Comparison of ENCODE assay signal across 10 cellular contexts in genomic region chr1:232538224-232538942, GRCh38.
DNase-seq lines count a peak whose midpoint lies in the region; ATAC-seq and TF ChIP-seq lines count a peak whose summit lies in the region.
"Had no signal": no experiment of that assay in that cellular context is flagged by ENCODE, and none has a peak within 500 bp of the region (broad histone marks: within the 10 kb centered on the region; RNA-seq: fewer than 3 reads in every experiment).

No MANE protein-coding gene starts in this region.

- H3K4me3 ChIP-seq in HCT116 (replicated peaks in 1 of 2; ENCODE audit: low read depth in 1 of 2, low read length in 2 of 2) (peak overlapping the region in 1 of 2 experiments; percentile 36; a peak in 2 of 4 replicates), SK-N-SH (ENCODE audit: low read depth in 2 of 2, low read length in 1 of 2) (no peak overlapping the region), suprapubic skin (no peak overlapping the region)

- H3K4me1 ChIP-seq in HCT116 (ENCODE audit: control insufficient read depth in 1 of 2, insufficient read depth in 2 of 2, low read length in 2 of 2) = peaks cover 20 to 28% of the 10 kb centered on the region in 2 experiments
- H3K4me1 ChIP-seq in SK-N-SH (ENCODE audit: control insufficient read depth in 1 of 2, insufficient read depth in 2 of 2, low read depth in 1 of 2, low read length in 1 of 2) = peaks cover 0 to 17% of the 10 kb centered on the region in 2 experiments; a peak in 2 of 4 replicates
- peaks cover 4% of the 10 kb centered on the region for H3K4me1 ChIP-seq in suprapubic skin

- no peaks in the 10 kb centered on the region for H3K4me1 Mint-ChIP-seq in activated CD4-positive, alpha-beta T cell treated with anti-CD3 and anti-CD28 coated beads, Interleukin-2, amount 10 ng/mL, durations not matched to agents 7 days and 5 days

- BruUV-seq in HCT116 (replicated peaks; lab: Mats Ljungman, UMichigan) = no TSS peak

- H3K9me3 Mint-ChIP-seq in activated CD4-positive, alpha-beta T cell treated with anti-CD3 and anti-CD28 coated beads, Interleukin-2, amount 10 ng/mL, durations not matched to agents 7 days and 5 days = no peaks in the 10 kb centered on the region

- DNase-seq in AG08395 (ENCODE audit: low spot score) (peak; percentile 48), HCT116 (ENCODE audit: low read depth, low spot score) (peak; percentile 74), RWPE1 (ENCODE audit: low spot score) (peak; percentile 41), iPS DF 19.7 (ENCODE audit: low read depth, low spot score) (peak; percentile 67), SK-N-SH (no peak), suprapubic skin (ENCODE audit: low spot score in 2 of 2) (no peak)
- DNase-seq in activated CD4-positive, alpha-beta T cell treated with anti-CD3 and anti-CD28 coated beads, Interleukin-2, amount 10 ng/mL, durations not matched to agents 7 days and 5 days = no peak
- DNase-seq: hippocampal formation, KG1 had no signal

- ATAC-seq in HCT116 (peak; percentile 97), GM18907 (IDR thresholded peaks at IDR 0.05; ENCODE audit: unreplicated experiment) (no peak)

- RAD21 ChIA-PET in HCT116 (lab: Charles Lee; ENCODE audit: low non-redundant PET in 1 of 2, low total read pairs in 2 of 2, uncharacterized antibody in 2 of 2, unreplicated experiment in 2 of 2) = no interaction called here

- no peak for TF ChIP-seq EP300 in SK-N-SH (IDR thresholded peaks at IDR 0.05; ENCODE audit: borderline replicate concordance in 1 of 2, low read depth in 1 of 2, low read length in 1 of 2)
- TF ChIP-seq EP300 in suprapubic skin (IDR thresholded peaks at IDR 0.05) = no peak

- H3K9me2 ChIP-seq in HCT116 (ENCODE audit: insufficient read depth) (no peaks in the 10 kb centered on the region), SK-N-SH (no peaks in the 10 kb centered on the region)

- CTCF ChIA-PET in HCT116 (lab: Charles Lee) (interaction anchor here (1.3 kb wide), 1 partner anchor 64 kb away, joined by 4 read pairs; no protein-coding TSS in a partner anchor), RWPE1 (lab: Yijun Ruan, JAX) (interaction anchor here (0.6 kb wide), 1 partner anchor 414 kb away, joined by 6 read pairs; no protein-coding TSS in a partner anchor), SK-N-SH (lab: Yijun Ruan, JAX) (interaction anchor here (2.4 kb wide), 1 partner anchor 89 kb away, joined by 5 read pairs; no protein-coding TSS in a partner anchor)
- CTCF ChIA-PET in activated CD4-positive, alpha-beta T cell treated with anti-CD3 and anti-CD28 coated beads, Interleukin-2, amount 10 ng/mL, durations not matched to agents 7 days and 5 days (lab: Charles Lee) = interaction anchor here (1.0 to 1.3 kb wide), 2 partner anchors 17 to 93 kb away, joined by 3 to 4 read pairs; no protein-coding TSS in a partner anchor

- H3K27ac ChIP-seq in HCT116 (ENCODE audit: low read depth, low read length) (peak overlapping the region; percentile 40; the same call in 1 of the 2 replicates), RWPE1 (no peak overlapping the region), SK-N-SH (ENCODE audit: low read depth in 2 of 2, low read length in 1 of 2) (no peak overlapping the region), suprapubic skin (no peak overlapping the region)

- H2AFZ ChIP-seq in HCT116 (ENCODE audit: low read depth, low read length, poor library complexity, severe bottlenecking) (no peak overlapping the region), SK-N-SH (ENCODE audit: low read depth) (no peak overlapping the region)

- H3K36me3 Mint-ChIP-seq in activated CD4-positive, alpha-beta T cell treated with anti-CD3 and anti-CD28 coated beads, Interleukin-2, amount 10 ng/mL, durations not matched to agents 7 days and 5 days (ENCODE audit: low read depth) = no peaks in the 10 kb centered on the region

- no peaks in the 10 kb centered on the region for H3K79me2 ChIP-seq in HCT116 (ENCODE audit: insufficient read depth, low read length)
- H3K79me2 ChIP-seq in SK-N-SH (ENCODE audit: insufficient read depth) = no peaks in the 10 kb centered on the region

- no peaks in the 10 kb centered on the region for H3K27me3 ChIP-seq in HCT116 (ENCODE audit: insufficient read depth, low read length)
- no peaks in the 10 kb centered on the region for H3K27me3 ChIP-seq in SK-N-SH (ENCODE audit: insufficient read depth)
- no peaks in the 10 kb centered on the region for H3K27me3 ChIP-seq in suprapubic skin

- H3K9me3 ChIP-seq in HCT116 (ENCODE audit: control insufficient read depth in 1 of 2, insufficient read depth in 1 of 2, low read depth in 1 of 2, low read length in 2 of 2) = no peaks in the 10 kb centered on the region
- no peaks in the 10 kb centered on the region for H3K9me3 ChIP-seq in SK-N-SH
- H3K9me3 ChIP-seq in suprapubic skin = no peaks in the 10 kb centered on the region

- H3K27ac Mint-ChIP-seq in activated CD4-positive, alpha-beta T cell treated with anti-CD3 and anti-CD28 coated beads, Interleukin-2, amount 10 ng/mL, durations not matched to agents 7 days and 5 days = no peak overlapping the region

- 52% methylated on average over 3 of the region's 3 CpGs for WGBS in SK-N-SH (ENCODE audit: low lambda C conversion rate)
- 89% methylated on average over 3 of the region's 3 CpGs for WGBS in suprapubic skin

- TF ChIP-seq CTCF in HCT116 (IDR thresholded peaks at IDR 0.05 in 2 of 3, conservative IDR thresholded peaks at IDR 0.05 in 1 of 3; ENCODE audit: borderline replicate concordance in 1 of 3, insufficient read depth in 1 of 3, low read depth in 2 of 3, low read length in 2 of 3) (no peak), RWPE1 (conservative IDR thresholded peaks at IDR 0.05; ENCODE audit: low read depth) (no peak), SK-N-SH (IDR thresholded peaks at IDR 0.05) (no peak), suprapubic skin (IDR thresholded peaks at IDR 0.05) (no peak)

- peak overlapping the region; percentile 70 for H3K4me2 ChIP-seq in HCT116 (ENCODE audit: low read length)
- no peak overlapping the region for H3K4me2 ChIP-seq in SK-N-SH

- TF ChIP-seq RAD21 in HCT116 (IDR thresholded peaks at IDR 0.05; ENCODE audit: low read depth) (peak; percentile 23; the same call in 1 of the 2 replicates), SK-N-SH (IDR thresholded peaks at IDR 0.05; ENCODE audit: low read length) (no peak)

- no peaks in the 10 kb centered on the region for H3F3A ChIP-seq in SK-N-SH (replicated peaks; ENCODE audit: insufficient read depth)

- no peak overlapping the region for H3K4me3 Mint-ChIP-seq in activated CD4-positive, alpha-beta T cell treated with anti-CD3 and anti-CD28 coated beads, Interleukin-2, amount 10 ng/mL, durations not matched to agents 7 days and 5 days

- TF ChIP-seq POLR2A in HCT116 (IDR thresholded peaks at IDR 0.05; ENCODE audit: borderline replicate concordance, extremely low read depth, insufficient read depth, insufficient read length) (no peak), suprapubic skin (IDR thresholded peaks at IDR 0.05) (no peak)

- no peaks in the 10 kb centered on the region for H3K36me3 ChIP-seq in HCT116 (ENCODE audit: control insufficient read depth in 1 of 2, insufficient read depth in 2 of 2, low read length in 2 of 2)
- H3K36me3 ChIP-seq in SK-N-SH (replicated peaks in 1 of 2; ENCODE audit: control insufficient read depth in 1 of 2, insufficient read depth in 2 of 2, low read length in 1 of 2) = no peaks in the 10 kb centered on the region
- H3K36me3 ChIP-seq in suprapubic skin = no peaks in the 10 kb centered on the region

- POLR2A ChIA-PET in HCT116 (lab: Charles Lee) = interaction anchor here (0.7 kb wide), 1 partner anchor 26 kb away, joined by 3 read pairs; no protein-coding TSS in a partner anchor
- POLR2A ChIA-PET in RWPE1 (lab: Yijun Ruan, JAX; ENCODE audit: low non-redundant PET) = interaction anchor here (0.6 kb wide), 1 partner anchor 71 kb away, joined by 3 read pairs; no protein-coding TSS in a partner anchor
- POLR2A ChIA-PET in SK-N-SH (lab: Yijun Ruan, JAX) = no interaction called here
- POLR2A ChIA-PET in activated CD4-positive, alpha-beta T cell treated with anti-CD3 and anti-CD28 coated beads, Interleukin-2, amount 10 ng/mL, durations not matched to agents 7 days and 5 days (lab: Charles Lee) = no interaction called here

- no peaks in the 10 kb centered on the region; the same call in 1 of the 2 replicates for H4K20me1 ChIP-seq in HCT116 (ENCODE audit: insufficient read depth)
- H4K20me1 ChIP-seq in SK-N-SH (ENCODE audit: insufficient read depth) = no peaks in the 10 kb centered on the region

- no peak overlapping the region for H3K9ac ChIP-seq in HCT116 (ENCODE audit: low read length)
- H3K9ac ChIP-seq in SK-N-SH = no peak overlapping the region

- intact Hi-C loops in HCT116 (cut with micrococcal nuclease) = loop anchor here (5.0 kb wide), 1 partner anchor 74 kb away; no protein-coding TSS in a partner anchor

- no peaks in the 10 kb centered on the region for H3K27me3 Mint-ChIP-seq in activated CD4-positive, alpha-beta T cell treated with anti-CD3 and anti-CD28 coated beads, Interleukin-2, amount 10 ng/mL, durations not matched to agents 7 days and 5 days

TF ChIP-seq in HCT116, 20 proteins besides CTCF, POLR2A, EP300 and RAD21 (continues in another document):
- TF ChIP-seq ZFX (IDR thresholded peaks at IDR 0.05) (no peak), SIN3A (IDR thresholded peaks at IDR 0.05; ENCODE audit: low read depth) (peak; percentile 55), TCF7L2 (IDR thresholded peaks at IDR 0.05; ENCODE audit: borderline replicate concordance, extremely low read depth, insufficient read depth, insufficient read length) (peak; percentile 70), YY1 (IDR thresholded peaks at IDR 0.05; ENCODE audit: extremely low read depth, insufficient replicate concordance, low read depth, low read length) (no peak), ZNF274 (IDR thresholded peaks at IDR 0.05; ENCODE audit: low read depth, low read length) (no peak), ELF1 (IDR thresholded peaks at IDR 0.05; ENCODE audit: borderline replicate concordance, low read depth) (no peak), SP1 (IDR thresholded peaks at IDR 0.05; ENCODE audit: low read depth) (peak; percentile 44)

TF ChIP-seq in SK-N-SH, 30 proteins besides CTCF, POLR2A, EP300 and RAD21:
- TF ChIP-seq YY1 (IDR thresholded peaks at IDR 0.05; ENCODE audit: low read depth) = no peak
- TF ChIP-seq FOXJ3 (CRISPR knock-in tag; IDR thresholded peaks at IDR 0.05) = no peak
- no peak for TF ChIP-seq ELF1 (IDR thresholded peaks at IDR 0.05)
- no peak for TF ChIP-seq USF1 (IDR thresholded peaks at IDR 0.05; ENCODE audit: borderline replicate concordance, low read depth)
- no peak for TF ChIP-seq NFIC (IDR thresholded peaks at IDR 0.05; ENCODE audit: borderline replicate concordance)
- no peak for TF ChIP-seq JUND (IDR thresholded peaks at IDR 0.05)
TF ChIP-seq in SK-N-SH: peak in this region for 0.

Comparison
In these comparisons a context has a peak if more than half of its experiments do, and no peak if none do; other contexts are left out.
1. DNase-seq: peak in AG08395 (single experiment), HCT116 (single experiment), RWPE1 (single experiment) and iPS DF 19.7 (single experiment); none in SK-N-SH (single experiment), suprapubic skin (0 of 2) and activated CD4-positive, alpha-beta T cell treated with anti-CD3 and anti-CD28 coated beads, Interleukin-2, amount 10 ng/mL, durations not matched to agents 7 days and 5 days (single experiment).
2. POLR2A ChIA-PET loops: an anchor here in HCT116 (0.7 kb wide) and RWPE1 (0.6 kb wide); none called in SK-N-SH and activated CD4-positive, alpha-beta T cell treated with anti-CD3 and anti-CD28 coated beads, Interleukin-2, amount 10 ng/mL, durations not matched to agents 7 days and 5 days.